ENCODE assay signal across 9 cellular contexts in the genomic region with DNA sequence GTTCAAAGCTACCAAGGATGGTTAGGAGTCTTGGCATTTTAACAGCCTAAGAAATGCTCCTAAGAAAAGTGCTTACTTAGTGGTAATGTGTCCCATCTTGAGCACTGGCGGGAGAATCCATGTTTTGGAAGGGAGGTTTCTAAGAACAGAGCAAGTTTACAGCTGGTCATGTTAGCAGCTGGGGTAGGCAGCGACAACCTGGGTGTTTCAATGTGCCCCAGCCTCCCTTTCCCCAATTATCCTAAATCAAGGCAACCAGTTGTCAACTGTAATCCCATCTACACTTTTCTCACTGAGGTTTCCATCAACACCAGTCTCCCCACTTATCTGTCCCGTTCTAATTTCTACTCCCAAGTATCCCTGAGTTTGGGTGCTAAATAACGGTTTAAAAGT. TPM values are rescaled to one million over a fixed set of nuclear protein-coding genes. Genes with fewer than 3 reads are reported as not detected.
A peak's percentile ranks its signal among the peaks of the same experiment; 100 is the strongest.
DNase-seq lines count a peak whose midpoint lies in the region; ATAC-seq and TF ChIP-seq lines count a peak whose summit lies in the region.
"Had no signal": no experiment of that assay in that cellular context is flagged by ENCODE, and none has a peak within 500 bp of the region (broad histone marks: within the 10 kb centered on the region; RNA-seq: fewer than 3 reads in every experiment).

No MANE protein-coding gene starts in this region.

- peaks cover 0 to under 1% of the 10 kb centered on the region in 2 experiments; a peak in 1 of 4 replicates for H3K36me3 ChIP-seq in HCT116 (ENCODE audit: control insufficient read depth in 1 of 2, insufficient read depth in 2 of 2, low read length in 2 of 2)
- H3K36me3 ChIP-seq in rectal smooth muscle tissue (ENCODE audit: control insufficient read depth, insufficient read depth, low read length): peaks cover 2% of the 10 kb centered on the region
- H3K36me3 ChIP-seq in adrenal gland (replicated peaks in 1 of 2): no peaks in the 10 kb centered on the region

- TF ChIP-seq POLR2A in HCT116 (IDR thresholded peaks at IDR 0.05; ENCODE audit: borderline replicate concordance, extremely low read depth, insufficient read depth, insufficient read length) (no peak), adrenal gland (IDR thresholded peaks at IDR 0.05) (no peak)

- H3K79me2 ChIP-seq in HCT116 (ENCODE audit: insufficient read depth, low read length): peaks cover 24% of the 10 kb centered on the region; the same call in 1 of the 2 replicates

- peak overlapping the region; percentile 87 for H3K4me2 ChIP-seq in HCT116 (ENCODE audit: low read length)

- H3K4me1 ChIP-seq in HCT116 (ENCODE audit: control insufficient read depth in 1 of 2, insufficient read depth in 2 of 2, low read length in 2 of 2) (peaks cover 13 to 26% of the 10 kb centered on the region in 2 experiments), rectal smooth muscle tissue (ENCODE audit: control insufficient read depth, insufficient read depth, low read length) (peaks cover 13% of the 10 kb centered on the region), adrenal gland (replicated peaks in 1 of 2) (peaks cover 12 to 13% of the 10 kb centered on the region in 2 donors)

- no peak overlapping the region for H3K27ac Mint-ChIP-seq in T-cell

- no peaks in the 10 kb centered on the region for H3K27me3 ChIP-seq in HCT116 (ENCODE audit: insufficient read depth, low read length)
- no peaks in the 10 kb centered on the region for H3K27me3 ChIP-seq in rectal smooth muscle tissue (ENCODE audit: control insufficient read depth, insufficient read depth, low read length)
- no peaks in the 10 kb centered on the region for H3K27me3 ChIP-seq in adrenal gland

- peak overlapping the region; percentile 83 for H3K9ac ChIP-seq in HCT116 (ENCODE audit: low read length)
- H3K9ac ChIP-seq in rectal smooth muscle tissue (ENCODE audit: low read length): no peak overlapping the region

- peaks cover 8 to 28% (median 23%) of the 10 kb centered on the region in 3 donors for H3K4me1 Mint-ChIP-seq in T-cell

- H3K9me3 Mint-ChIP-seq in T-cell: no peaks in the 10 kb centered on the region

- H3K27me3 Mint-ChIP-seq in T-cell: peaks cover 36 to 50% of the 10 kb centered on the region in 2 donors

- no peaks in the 10 kb centered on the region for H3K9me2 ChIP-seq in HCT116 (ENCODE audit: insufficient read depth)

- RAD21 ChIA-PET in HCT116 (lab: Charles Lee; ENCODE audit: low non-redundant PET in 1 of 2, low total read pairs in 2 of 2, uncharacterized antibody in 2 of 2, unreplicated experiment in 2 of 2): no interaction called here

- TSS peak; percentile 77 for BruUV-seq in HCT116 (replicated peaks; lab: Mats Ljungman, UMichigan)

- H3K9me3 ChIP-seq in HCT116 (ENCODE audit: control insufficient read depth in 1 of 2, insufficient read depth in 1 of 2, low read depth in 1 of 2, low read length in 2 of 2) (no peaks in the 10 kb centered on the region), adrenal gland (replicated peaks in 1 of 3) (no peaks in the 10 kb centered on the region)

- intact Hi-C loops in HCT116 (cut with micrococcal nuclease) (loop anchor here (2.0 to 10.0 kb wide), 4 partner anchors 241 to 599 kb away; partner anchors contain the start of genes MKKS and SLX4IP), adrenal gland (cut with DNase I) (loop anchor here in 1 of 2 donors (10.0 kb wide), 1 partner anchor 599 kb away; no protein-coding TSS in a partner anchor)

- 88 to 97% (median 95%) methylated on average over 4 of the region's 4 CpGs for WGBS in adrenal gland, 4 donors

- H3K27ac ChIP-seq in HCT116 (ENCODE audit: low read depth, low read length) (no peak overlapping the region; the same call in 1 of the 2 replicates), rectal smooth muscle tissue (ENCODE audit: low read depth, low read length) (peak overlapping the region; percentile 96), adrenal gland (peak overlapping the region in 1 of 5 donors; percentile 97)

- no peaks in the 10 kb centered on the region for H4K20me1 ChIP-seq in HCT116 (ENCODE audit: insufficient read depth)

- TF ChIP-seq RAD21 in HCT116 (IDR thresholded peaks at IDR 0.05; ENCODE audit: low read depth): no peak

- H2AFZ ChIP-seq in HCT116 (ENCODE audit: low read depth, low read length, poor library complexity, severe bottlenecking): no peak overlapping the region

- DNase-seq in HCT116 (ENCODE audit: low read depth, low spot score) (no peak), T-cell (no peak), fibroblast of the aortic adventitia (ENCODE audit: low read depth) (no peak), adrenal gland (no peak), hypothalamus (lab: John Stamatoyannopoulos, UW) (no peak), AML-193 (lab: John Stamatoyannopoulos, UW) (no peak)
- DNase-seq: activated CD8-positive, alpha-beta memory T cell treated with anti-CD3 and anti-CD28 coated beads for 24 hours had no signal

- CTCF ChIA-PET in HCT116 (lab: Charles Lee): interaction anchor here (1.1 to 1.3 kb wide), 2 partner anchors 14 to 868 kb away, joined by 3 to 4 read pairs; no protein-coding TSS in a partner anchor
- CTCF ChIA-PET in T-cell (lab: Charles Lee): no interaction called here

- POLR2A ChIA-PET in HCT116 (lab: Charles Lee): no interaction called here
- POLR2A ChIA-PET in T-cell (lab: Charles Lee): no interaction called here

- H3K4me3 Mint-ChIP-seq in T-cell: peak overlapping the region; percentile 66 to 69 (median 67)

- no peak for ATAC-seq in HCT116
- no peak for ATAC-seq in T-cell (replicated peaks in 1 of 4)
- ATAC-seq in GM18519 (IDR thresholded peaks at IDR 0.05; ENCODE audit: low FRiP score, unreplicated experiment): no peak

- H3K36me3 Mint-ChIP-seq in T-cell: no peaks in the 10 kb centered on the region

- H3K4me3 ChIP-seq in HCT116 (replicated peaks in 1 of 2; ENCODE audit: low read depth in 1 of 2, low read length in 2 of 2): peak overlapping the region in 1 of 2 experiments; percentile 90; a peak in 3 of 4 replicates
- peak overlapping the region; percentile 37 for H3K4me3 ChIP-seq in fibroblast of the aortic adventitia (ENCODE audit: low read depth, low read length)
- H3K4me3 ChIP-seq in rectal smooth muscle tissue (ENCODE audit: low read length): peak overlapping the region; percentile 88
- H3K4me3 ChIP-seq in adrenal gland: peak overlapping the region in 1 of 4 donors; percentile 75

- TF ChIP-seq CTCF in HCT116 (IDR thresholded peaks at IDR 0.05 in 2 of 3, conservative IDR thresholded peaks at IDR 0.05 in 1 of 3; ENCODE audit: borderline replicate concordance in 1 of 3, insufficient read depth in 1 of 3, low read depth in 2 of 3, low read length in 2 of 3) (no peak), fibroblast of the aortic adventitia (IDR thresholded peaks at IDR 0.05; ENCODE audit: insufficient read depth, low read length) (no peak), adrenal gland (IDR thresholded peaks at IDR 0.05) (no peak)

TF ChIP-seq in HCT116, 20 proteins besides CTCF, POLR2A, EP300 and RAD21 (continues in another document):
- no peak for TF ChIP-seq YY1 (IDR thresholded peaks at IDR 0.05; ENCODE audit: extremely low read depth, insufficient replicate concordance, low read depth, low read length)
- TF ChIP-seq FOSL1 (IDR thresholded peaks at IDR 0.05; ENCODE audit: low read depth): no peak
- TF ChIP-seq, protein P1, sequence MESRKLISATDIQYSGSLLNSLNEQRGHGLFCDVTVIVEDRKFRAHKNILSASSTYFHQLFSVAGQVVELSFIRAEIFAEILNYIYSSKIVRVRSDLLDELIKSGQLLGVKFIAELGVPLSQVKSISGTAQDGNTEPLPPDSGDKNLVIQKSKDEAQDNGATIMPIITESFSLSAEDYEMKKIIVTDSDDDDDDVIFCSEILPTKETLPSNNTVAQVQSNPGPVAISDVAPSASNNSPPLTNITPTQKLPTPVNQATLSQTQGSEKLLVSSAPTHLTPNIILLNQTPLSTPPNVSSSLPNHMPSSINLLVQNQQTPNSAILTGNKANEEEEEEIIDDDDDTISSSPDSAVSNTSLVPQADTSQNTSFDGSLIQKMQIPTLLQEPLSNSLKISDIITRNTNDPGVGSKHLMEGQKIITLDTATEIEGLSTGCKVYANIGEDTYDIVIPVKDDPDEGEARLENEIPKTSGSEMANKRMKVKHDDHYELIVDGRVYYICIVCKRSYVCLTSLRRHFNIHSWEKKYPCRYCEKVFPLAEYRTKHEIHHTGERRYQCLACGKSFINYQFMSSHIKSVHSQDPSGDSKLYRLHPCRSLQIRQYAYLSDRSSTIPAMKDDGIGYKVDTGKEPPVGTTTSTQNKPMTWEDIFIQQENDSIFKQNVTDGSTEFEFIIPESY (IDR thresholded peaks at IDR 0.05; ENCODE audit: extremely low read depth, insufficient replicate concordance, low read length): no peak
- TF ChIP-seq ZNF274 (IDR thresholded peaks at IDR 0.05; ENCODE audit: low read depth, low read length): no peak
- no peak for TF ChIP-seq CBX3 (IDR thresholded peaks at IDR 0.05; ENCODE audit: low read depth)
- no peak for TF ChIP-seq EZH2phosphoT487 (IDR thresholded peaks at IDR 0.05; ENCODE audit: borderline replicate concordance)
- no peak for TF ChIP-seq ZFX (IDR thresholded peaks at IDR 0.05)
- TF ChIP-seq EZH2 (IDR thresholded peaks at IDR 0.05): no peak
- no peak for TF ChIP-seq EGR1 (IDR thresholded peaks at IDR 0.05; ENCODE audit: low read depth)

RNA-seq across cellular contexts. Expression of gene JAG1, which starts 1.7 kb away (rescaled TPM):
- total RNA-seq in HCT116 (2021; ENCODE audit: unreplicated experiment) (31.9 TPM), T-cell (1 to 10 TPM in 1 of 5 donors, under 1 TPM in 4; 0.12 to 1.1 (median 0.56) TPM), fibroblast of the aortic adventitia (ENCODE audit: low replicate concordance) (39.2 and 46.7 TPM in 2 replicates), adrenal gland (10 to 100 TPM in 6 of 8 donors, 1 to 10 TPM in 2; 7.9 to 22.0 (median 16.0) TPM)
- polyA plus RNA-seq in HCT116 (2012): 25.3 and 25.7 TPM in 2 replicates
- polyA plus RNA-seq in adrenal gland: 1 to 10 TPM; 6.8 to 8.5 (median 7.9) TPM

Comparison
In these comparisons a context has a peak if more than half of its experiments do, and no peak if none do; other contexts are left out.
1. RNA of gene JAG1, which starts 1.7 kb away (total RNA-seq): 39.2 to 46.7 TPM in fibroblast of the aortic adventitia, 31.9 TPM in HCT116 (single experiment) and 7.9 to 22.0 TPM in adrenal gland; 0.12 to 1.1 TPM in T-cell; every median in the first group is over 4 times any median in the second.